33 cellular contexts compared by ENCODE assay signal in genomic region chr11:130452941-130453340, GRCh38. TPM values are rescaled to one million over a fixed set of nuclear protein-coding genes. Genes with fewer than 3 reads are reported as not detected.
DNase-seq lines count a peak whose midpoint lies in the region; ATAC-seq and TF ChIP-seq lines count a peak whose summit lies in the region.
"Had no signal": no experiment of that assay in that cellular context is flagged by ENCODE, and none has a peak within 500 bp of the region (broad histone marks: within the 10 kb centered on the region; RNA-seq: fewer than 3 reads in every experiment).

No MANE protein-coding gene starts in this region.

- H3K4me1 ChIP-seq in GM23338 (ENCODE audit: insufficient read depth) (no peaks in the 10 kb centered on the region), fibroblast of lung (ENCODE audit: control insufficient read depth, extremely low read depth, insufficient read depth, low read length) (peaks cover 14% of the 10 kb centered on the region), lower lobe of right lung (peaks cover 39% of the 10 kb centered on the region), PC-3 (ENCODE audit: insufficient read depth, low read length) (peaks cover 43% of the 10 kb centered on the region)

- H3K9me2 ChIP-seq in GM23338 (ENCODE audit: insufficient read depth) (no peaks in the 10 kb centered on the region), PC-3 (replicated peaks; ENCODE audit: low read length) (no peaks in the 10 kb centered on the region)

- DNase-seq in GM23338 (ENCODE audit: low spot score), result peak; percentile 48
- DNase-seq in NB4 (ENCODE audit: low read depth), result peak; percentile 71
- DNase-seq in fibroblast of lung (ENCODE audit: low read depth in 2 of 2), result no peak
- DNase-seq in lower lobe of right lung, result no peak
- no peak for DNase-seq in T-helper 9 cell
- DNase-seq in NCI-H2196 (lab: John Stamatoyannopoulos, UW; ENCODE audit: unreplicated experiment), result no peak
- no peak for DNase-seq in PC-3
- no peak for DNase-seq in activated CD4-positive, alpha-beta T cell treated with anti-CD3 and anti-CD28 coated beads, Interleukin-2, amount 50 U/mL, for 1 hour
- DNase-seq: activated naive CD8-positive, alpha-beta T cell treated with anti-CD3 and anti-CD28 coated beads, Interleukin-2, amount 50 U/mL, for 24 hours; activated T-cell treated with anti-CD3 and anti-CD28 coated beads, Interleukin-2, amount 50 U/mL, for 4 hours; CD4-positive, alpha-beta T cell; central memory CD4-positive, alpha-beta T cell; DND-41; effector memory CD8-positive, alpha-beta T cell; foreskin fibroblast; natural killer cell; NCI-H2029; NCI-H2227 treated with DMSO at 0.1 percent for 48 hours; NCI-H526 treated with DMSO at 0.1 percent for 48 hours; occipital lobe; Peyer's patch; SJCRH30; SW 1271; T1000 had no signal

- H3K27me3 ChIP-seq in GM23338 (ENCODE audit: insufficient read depth) (peaks cover 38% of the 10 kb centered on the region), fibroblast of lung (ENCODE audit: control insufficient read depth, insufficient read depth, low read length) (no peaks in the 10 kb centered on the region), lower lobe of right lung (ENCODE audit: low read depth) (peaks cover 31% of the 10 kb centered on the region), PC-3 (ENCODE audit: low read length) (no peaks in the 10 kb centered on the region)
- H3K27me3 ChIP-seq: Peyer's patch, SJCRH30, tibial nerve had no signal

- peaks cover 51% of the 10 kb centered on the region for H3K27me3 Mint-ChIP-seq in GM23338 (ENCODE audit: insufficient read depth, low read depth, poor library complexity)

- TF ChIP-seq POLR2A in NB4 (IDR thresholded peaks at IDR 0.05; ENCODE audit: extremely low read depth, insufficient read length), result no peak

- no peak overlapping the region for H3K4me2 ChIP-seq in GM23338
- H3K4me2 ChIP-seq in fibroblast of lung (ENCODE audit: extremely low read depth, insufficient read depth, low read length), result peak overlapping the region; percentile 32
- no peak overlapping the region for H3K4me2 ChIP-seq in PC-3 (ENCODE audit: low read length)

- H2AFZ ChIP-seq in GM23338 (no peak overlapping the region), fibroblast of lung (ENCODE audit: low read length) (no peak overlapping the region), PC-3 (ENCODE audit: low read length) (no peak overlapping the region)

- CTCF ChIA-PET in PC-3 (lab: Charles Lee), result no interaction called here

- POLR2A ChIA-PET in PC-3 (lab: Charles Lee; ENCODE audit: unreplicated experiment), result interaction anchor here (0.6 kb wide), 1 partner anchor 403 kb away, joined by 6 read pairs; no protein-coding TSS in a partner anchor

- H3K79me2 ChIP-seq in GM23338 (replicated peaks; ENCODE audit: insufficient read depth) (no peaks in the 10 kb centered on the region), fibroblast of lung (ENCODE audit: control insufficient read depth, insufficient read depth, low read length) (peaks cover 80% of the 10 kb centered on the region), PC-3 (ENCODE audit: low read length) (peaks cover 87% of the 10 kb centered on the region)

- H3K36me3 Mint-ChIP-seq in GM23338 (ENCODE audit: low read depth), result peaks cover 3% of the 10 kb centered on the region; the same call in 1 of the 3 replicates
- H3K36me3 Mint-ChIP-seq: natural killer cell had no signal

- H4K20me1 ChIP-seq in GM23338 (replicated peaks; ENCODE audit: insufficient read depth) (no peaks in the 10 kb centered on the region; the same call in 1 of the 2 replicates), fibroblast of lung (ENCODE audit: control insufficient read depth, extremely low read depth, insufficient read depth, low read length) (no peaks in the 10 kb centered on the region), PC-3 (ENCODE audit: low read length) (peaks cover 22% of the 10 kb centered on the region)

- no peak overlapping the region for H3K4me3 ChIP-seq in GM23338
- H3K4me3 ChIP-seq in NB4 (ENCODE audit: low read depth, low read length), result no peak overlapping the region
- peak overlapping the region in 1 of 4 experiments; percentile 32 for H3K4me3 ChIP-seq in fibroblast of lung (replicated peaks in 1 of 4; ENCODE audit: control extremely low read depth in 1 of 4, insufficient read depth in 1 of 4, low read depth in 3 of 4, low read length in 4 of 4)
- H3K4me3 ChIP-seq in lower lobe of right lung, result peak overlapping the region; percentile 65
- H3K4me3 ChIP-seq in PC-3 (ENCODE audit: low read length), result no peak overlapping the region
- H3K4me3 ChIP-seq: K562, lung, mucosa of descending colon, Peyer's patch, SJCRH30, skin epidermis had no signal

- H3K9ac ChIP-seq in fibroblast of lung (ENCODE audit: insufficient read depth, low read length) (no peak overlapping the region), PC-3 (ENCODE audit: low read length) (no peak overlapping the region)

- H3K27ac ChIP-seq in GM23338 (ENCODE audit: low read depth) (no peak overlapping the region), fibroblast of lung (ENCODE audit: insufficient read depth, low read length) (no peak overlapping the region), lower lobe of right lung (no peak overlapping the region), PC-3 (ENCODE audit: low read length) (no peak overlapping the region)
- H3K27ac ChIP-seq: Peyer's patch, SJCRH30, skin epidermis had no signal

- BruUV-seq in PC-3 (replicated peaks; lab: Mats Ljungman, UMichigan), result no TSS peak

- H3K36me3 ChIP-seq in GM23338 (ENCODE audit: insufficient read depth) (no peaks in the 10 kb centered on the region; the same call in 1 of the 2 replicates), fibroblast of lung (ENCODE audit: control insufficient read depth, insufficient read depth, low read length) (peaks cover 7% of the 10 kb centered on the region), lower lobe of right lung (no peaks in the 10 kb centered on the region), PC-3 (ENCODE audit: low read depth, low read length) (peaks cover 5% of the 10 kb centered on the region; the same call in 1 of the 2 replicates)
- H3K36me3 ChIP-seq: Peyer's patch, SJCRH30, tibial nerve had no signal

- TF ChIP-seq CTCF in GM23338 (conservative IDR thresholded peaks at IDR 0.05; ENCODE audit: low read depth in 2 of 2) (no peak), NB4 (IDR thresholded peaks at IDR 0.05; ENCODE audit: low read depth, low read length) (no peak), fibroblast of lung (conservative IDR thresholded peaks at IDR 0.05 in 1 of 2, IDR thresholded peaks at IDR 0.05 in 1 of 2; ENCODE audit: low read depth in 1 of 2, low read length in 2 of 2) (no peak), lower lobe of right lung (IDR thresholded peaks at IDR 0.05) (no peak), PC-3 (conservative IDR thresholded peaks at IDR 0.05; ENCODE audit: low read depth, low read length) (no peak)

- no peak overlapping the region for H3K4me3 Mint-ChIP-seq in GM23338
- H3K4me3 Mint-ChIP-seq: activated naive CD8-positive, alpha-beta T cell treated with anti-CD3 and anti-CD28 coated beads, Interleukin-2, amount 50 U/mL, for 24 hours; activated T-cell treated with anti-CD3 and anti-CD28 coated beads, Interleukin-2, amount 50 U/mL, for 4 hours; CD4-positive, alpha-beta T cell; effector memory CD8-positive, alpha-beta T cell; natural killer cell; stimulated activated naive CD8-positive, alpha-beta T cell treated with anti-CD3 and anti-CD28 coated beads, Interleukin-15, Interleukin-2, amounts not matched to agents 100 ng/mL and 50 ng/mL, for 24 hours had no signal

- H3K27ac Mint-ChIP-seq in GM23338, result no peak overlapping the region
- H3K27ac Mint-ChIP-seq: activated naive CD8-positive, alpha-beta T cell treated with anti-CD3 and anti-CD28 coated beads, Interleukin-2, amount 50 U/mL, for 24 hours; CD4-positive, alpha-beta T cell; effector memory CD8-positive, alpha-beta T cell; natural killer cell; stimulated activated naive CD8-positive, alpha-beta T cell treated with anti-CD3 and anti-CD28 coated beads, Interleukin-15, Interleukin-2, amounts not matched to agents 100 ng/mL and 50 ng/mL, for 24 hours had no signal

- H3K4me1 Mint-ChIP-seq in GM23338, result peaks cover 9% of the 10 kb centered on the region

- H3F3A ChIP-seq in GM23338 (replicated peaks; ENCODE audit: low read depth) (0 out of 2 replicates have a peak, but pooled peaks cover 10% of the 10 kb centered on the region), PC-3 (ENCODE audit: low read length, unreplicated experiment) (no peaks in the 10 kb centered on the region)

- H3K9me3 Mint-ChIP-seq in GM23338, result peaks cover 2% of the 10 kb centered on the region; the same call in 1 of the 3 replicates
- H3K9me3 Mint-ChIP-seq: activated naive CD8-positive, alpha-beta T cell treated with anti-CD3 and anti-CD28 coated beads, Interleukin-2, amount 50 U/mL, for 24 hours; activated T-cell treated with anti-CD3 and anti-CD28 coated beads, Interleukin-2, amount 50 U/mL, for 4 hours; CD4-positive, alpha-beta T cell; effector memory CD8-positive, alpha-beta T cell; natural killer cell; stimulated activated naive CD8-positive, alpha-beta T cell treated with anti-CD3 and anti-CD28 coated beads, Interleukin-15, Interleukin-2, amounts not matched to agents 100 ng/mL and 50 ng/mL, for 24 hours had no signal

- no peaks in the 10 kb centered on the region for H3K9me3 ChIP-seq in fibroblast of lung (ENCODE audit: control insufficient read depth, insufficient read depth, low read depth, low read length)
- H3K9me3 ChIP-seq in lower lobe of right lung, result no peaks in the 10 kb centered on the region
- no peaks in the 10 kb centered on the region for H3K9me3 ChIP-seq in PC-3 (ENCODE audit: low read length)
- H3K9me3 ChIP-seq: mucosa of descending colon, SJCRH30, tibial nerve had no signal

- ATAC-seq in GM23338 (no peak), lower lobe of right lung (no peak), PC-3 (no peak)
- ATAC-seq: activated naive CD8-positive, alpha-beta T cell treated with anti-CD3 and anti-CD28 coated beads, Interleukin-2, amount 50 U/mL, for 24 hours; activated T-cell treated with anti-CD3 and anti-CD28 coated beads, Interleukin-2, amount 50 U/mL, for 4 hours; effector memory CD8-positive, alpha-beta T cell; K562; mucosa of descending colon; natural killer cell had no signal

- intact Hi-C loops in lower lobe of right lung (cut with DNase I) (no loop called here), PC-3 (cut with micrococcal nuclease) (no loop called here)

RNA-seq across cellular contexts. Expression of gene ADAMTS15, which starts 4.5 kb away (rescaled TPM):
- 5.6 and 7.7 TPM in 2 replicates for total RNA-seq in GM23338 (2014; rRNA removed; shearing (Covaris generic))
- polyA plus RNA-seq in GM23338 (2016; fragmentation: Nextera tagmentation; extraction: Ambion mirVana) (0.38 and 0.42 TPM in 2 replicates), fibroblast of lung (14.9 and 18.2 TPM in 2 replicates)
- total RNA-seq in fibroblast of lung (23.4 and 24.9 TPM in 2 replicates), lower lobe of right lung (8.4 TPM), PC-3 (2014; rRNA removed) (16.8 and 21.7 TPM in 2 replicates)
- polyA plus RNA-seq in fibroblast of lung (2012), result 22.3 and 26.8 TPM in 2 replicates
- 54.4 and 58.7 TPM in 2 replicates for polyA minus RNA-seq in fibroblast of lung (ENCODE audit: low replicate concordance)
- total RNA-seq: activated T-cell treated with anti-CD3 and anti-CD28 coated beads, Interleukin-2, amount 50 U/mL, for 4 hours had no signal
- polyA plus RNA-seq: K562 had no signal

RNA-seq across cellular contexts. Expression of gene ADAMTS8, which starts 24.5 kb away (rescaled TPM):
- 15.3 and 16.2 TPM in 2 replicates for total RNA-seq in GM23338 (2014; rRNA removed; shearing (Covaris generic))
- 7.5 and 7.7 TPM in 2 replicates for polyA plus RNA-seq in GM23338 (2016; fragmentation: Nextera tagmentation; extraction: Ambion mirVana)
- 8.5 and 15.0 TPM in 2 replicates for total RNA-seq in fibroblast of lung
- 17.5 and 18.8 TPM in 2 replicates for polyA plus RNA-seq in fibroblast of lung
- 19.6 and 21.9 TPM in 2 replicates for polyA plus RNA-seq in fibroblast of lung (2012)
- polyA minus RNA-seq in fibroblast of lung (ENCODE audit: low replicate concordance), result 16.6 and 17.2 TPM in 2 replicates
- 23.0 TPM for total RNA-seq in lower lobe of right lung
- total RNA-seq in PC-3 (2014; rRNA removed), result 0.12 TPM in 1 of 2 replicates, not detected in the other
- total RNA-seq: A673; CD4-positive, alpha-beta T cell; K562; M059J; natural killer cell; SJCRH30 had no signal
- polyA plus RNA-seq: K562, keratinocyte had no signal

Comparison
In these comparisons a context has a peak if more than half of its experiments do, and no peak if none do; other contexts are left out.
1. DNase-seq: peak in GM23338 (single experiment) and NB4 (single experiment); none in fibroblast of lung (0 of 2), lower lobe of right lung (single experiment), T-helper 9 cell (single experiment), NCI-H2196 (single experiment), PC-3 (single experiment) and activated CD4-positive, alpha-beta T cell treated with anti-CD3 and anti-CD28 coated beads, Interleukin-2, amount 50 U/mL, for 1 hour (single experiment).